ENCODE assay signal across 15 cellular contexts in genomic region chr3:134839990-134840389, GRCh38. TPM values are rescaled to one million over a fixed set of nuclear protein-coding genes. Genes with fewer than 3 reads are reported as not detected.
A peak's percentile ranks its signal among the peaks of the same experiment; 100 is the strongest.
DNase-seq lines count a peak whose midpoint lies in the region; ATAC-seq lines count a peak whose summit lies in the region.
"Had no signal": no experiment of that assay in that cellular context is flagged by ENCODE, and none has a peak within 500 bp of the region (broad histone marks: within the 10 kb centered on the region; RNA-seq: fewer than 3 reads in every experiment).

No MANE protein-coding gene starts in this region.

- H3K9me3 ChIP-seq in CD4-positive, alpha-beta memory T cell (ENCODE audit: control insufficient read depth in 1 of 2, low read length in 2 of 2): peaks cover 0 to 6% of the 10 kb centered on the region in 2 donors

- no peak overlapping the region for H3K4me3 ChIP-seq in CD4-positive, alpha-beta memory T cell (ENCODE audit: low read length in 2 of 2)

- H3K27me3 ChIP-seq in CD4-positive, alpha-beta memory T cell (ENCODE audit: insufficient read depth, low read length): no peaks in the 10 kb centered on the region
- H3K27me3 ChIP-seq: foreskin keratinocyte had no signal

- H3K27ac Mint-ChIP-seq in CD4-positive, alpha-beta memory T cell: no peak overlapping the region
- H3K27ac Mint-ChIP-seq: effector memory CD8-positive, alpha-beta T cell; naive B cell; T-helper 1 cell treated with Interleukin-12 subunit alpha and Interleukin-12 subunit beta and Interleukin-4 antibody, amounts not matched to agents 30 μg/mL and 1 μg/mL, for 36 hours had no signal

- CTCF ChIA-PET in CD4-positive, alpha-beta memory T cell (lab: Charles Lee; ENCODE audit: partially characterized antibody): no interaction called here

- no peaks in the 10 kb centered on the region for H3K27me3 Mint-ChIP-seq in CD4-positive, alpha-beta memory T cell
- H3K27me3 Mint-ChIP-seq: effector memory CD8-positive, alpha-beta T cell had no signal

- H3K4me1 ChIP-seq in CD4-positive, alpha-beta memory T cell (ENCODE audit: insufficient read depth, low read length): no peaks in the 10 kb centered on the region
- H3K4me1 ChIP-seq: foreskin keratinocyte had no signal

- intact Hi-C loops in CD4-positive, alpha-beta memory T cell (cut with micrococcal nuclease): no loop called here

- H3K4me3 Mint-ChIP-seq in CD4-positive, alpha-beta memory T cell: no peak overlapping the region
- H3K4me3 Mint-ChIP-seq: effector memory CD8-positive, alpha-beta T cell; T-helper 1 cell treated with Interleukin-12 subunit alpha and Interleukin-12 subunit beta and Interleukin-4 antibody, amounts not matched to agents 30 μg/mL and 1 μg/mL, for 36 hours had no signal

- ATAC-seq in GM19043 (IDR thresholded peaks at IDR 0.05; ENCODE audit: low read depth, unreplicated experiment): peak; percentile 70
- ATAC-seq in GM21717 (IDR thresholded peaks at IDR 0.05; ENCODE audit: unreplicated experiment): peak; percentile 84
- peak; percentile 83 for ATAC-seq in HG03442 (IDR thresholded peaks at IDR 0.05; ENCODE audit: unreplicated experiment)
- ATAC-seq: effector memory CD8-positive, alpha-beta T cell; foreskin keratinocyte; right cardiac atrium had no signal

- no peaks in the 10 kb centered on the region for H3K36me3 Mint-ChIP-seq in CD4-positive, alpha-beta memory T cell

- DNase-seq in germinal center (ENCODE audit: low spot score): peak; percentile 17
- no peak for DNase-seq in amniotic stem cell (lab: John Stamatoyannopoulos, UW)
- DNase-seq in activated CD8-positive, alpha-beta memory T cell treated with anti-CD3 and anti-CD28 coated beads, Interleukin-2, amount 50 U/mL, for 4 hours: no peak
- no peak for DNase-seq in CD4-positive, alpha-beta memory T cell
- DNase-seq: activated CD4-positive, alpha-beta T cell treated with anti-CD3 and anti-CD28 coated beads, Interleukin-2, amount 50 U/mL, for 4 hours; activated effector memory CD4-positive, alpha-beta T cell treated with Interleukin-2 at 50 U/mL for 16 hours; effector memory CD8-positive, alpha-beta T cell; foreskin keratinocyte; naive B cell; right cardiac atrium had no signal

- H3K9me3 Mint-ChIP-seq in CD4-positive, alpha-beta memory T cell: peaks cover 5 to 26% (median 13%) of the 10 kb centered on the region in 8 donors

- no peak overlapping the region for H3K27ac ChIP-seq in CD4-positive, alpha-beta memory T cell (ENCODE audit: low read depth, low read length)
- H3K27ac ChIP-seq: C4-2B, foreskin keratinocyte had no signal

- POLR2A ChIA-PET in CD4-positive, alpha-beta memory T cell (lab: Charles Lee; ENCODE audit: partially characterized antibody): no interaction called here

- H3K4me1 Mint-ChIP-seq in CD4-positive, alpha-beta memory T cell: no peaks in the 10 kb centered on the region
- H3K4me1 Mint-ChIP-seq: naive B cell had no signal

- H3K36me3 ChIP-seq in CD4-positive, alpha-beta memory T cell (ENCODE audit: insufficient read depth, low read length): no peaks in the 10 kb centered on the region

RNA-seq across cellular contexts. Expression of gene EPHB1, which starts 44.9 kb away (rescaled TPM):
- under 1 TPM in 1 of 2 experiments, not detected in 1; 0.69 TPM for total RNA-seq in CD4-positive, alpha-beta memory T cell
- polyA plus RNA-seq in CD4-positive, alpha-beta memory T cell: under 1 TPM; 0.30 to 0.43 TPM
